In the genomic region with DNA sequence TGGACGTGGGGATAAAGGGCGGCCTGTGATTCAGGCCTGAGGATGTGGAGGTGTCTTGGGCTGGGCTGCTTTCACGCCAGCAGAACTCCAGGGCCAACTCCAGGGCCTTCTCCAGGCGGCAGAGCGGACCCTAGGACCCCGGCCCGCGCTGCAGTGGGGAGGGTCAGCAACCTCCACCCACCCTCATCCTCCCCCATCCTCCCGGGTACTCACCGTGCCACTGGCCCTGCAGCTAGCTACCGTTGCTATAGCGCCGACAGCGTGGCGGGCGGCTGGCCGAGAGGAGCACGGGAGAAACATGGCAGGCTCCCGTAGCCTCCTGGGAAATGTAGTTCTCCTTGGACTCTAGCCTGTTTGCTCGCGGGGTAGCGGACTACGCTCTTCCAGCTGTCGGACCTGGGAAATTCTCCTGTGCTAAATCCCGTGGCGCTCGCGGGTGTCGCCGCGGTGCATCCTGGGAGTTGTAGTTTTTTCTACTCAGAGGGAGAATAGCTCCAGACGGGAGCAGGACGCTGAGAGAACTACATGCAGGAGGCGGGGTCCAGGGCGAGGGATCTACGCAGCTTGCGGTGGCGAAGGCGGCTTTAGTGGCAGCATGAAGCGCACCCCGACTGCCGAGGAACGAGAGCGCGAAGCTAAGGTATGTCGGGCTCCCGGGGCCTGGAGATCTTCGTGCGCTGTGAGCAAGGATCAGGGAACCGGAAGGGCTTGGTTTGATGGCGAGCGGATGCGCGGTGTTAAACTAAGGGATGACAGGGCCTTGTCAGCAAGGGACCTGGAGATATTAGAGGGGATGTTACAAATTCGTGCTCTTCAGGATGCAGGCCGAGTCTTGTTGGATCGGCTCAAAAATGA, we compare ENCODE assay signal across 8 cellular contexts. TPM values are rescaled to one million over a fixed set of nuclear protein-coding genes. Genes with fewer than 3 reads are reported as not detected.
DNase-seq lines count a peak whose midpoint lies in the region; ATAC-seq and TF ChIP-seq lines count a peak whose summit lies in the region.

A gene (plus strand): TSS at position 567 of the 855 bp plus-strand sequence.
A gene (minus strand): TSS at position 270 of the 855 bp plus-strand sequence. CDS start 3,136 bp downstream, outside the sequence.

- ATAC-seq in GM19395 (IDR thresholded peaks at IDR 0.05; ENCODE audit: unreplicated experiment) (peak; percentile 99), HG03565 (IDR thresholded peaks at IDR 0.05; ENCODE audit: unreplicated experiment) (peak; percentile 98)

- no peaks in the 10 kb centered on the region for H3K27me3 ChIP-seq in duodenal mucosa (ENCODE audit: control insufficient read depth in 1 of 2, insufficient read depth in 2 of 2, low read length in 2 of 2)

- H3K4me1 ChIP-seq in duodenal mucosa (ENCODE audit: control insufficient read depth in 1 of 2, insufficient read depth in 2 of 2, low read length in 2 of 2) = peaks cover 18 to 19% of the 10 kb centered on the region in 2 donors

- peaks cover 2 to 3% of the 10 kb centered on the region in 2 donors for H3K36me3 Mint-ChIP-seq in CD14-positive monocyte
- H3K36me3 Mint-ChIP-seq in activated CD4-positive, alpha-beta memory T cell treated with anti-CD3 and anti-CD28 coated beads for 36 hours = peaks cover 12% of the 10 kb centered on the region

- H3K27ac Mint-ChIP-seq in CD14-positive monocyte = peak within 1 kb of the TSS; percentile 83 to 97 (median 93)
- H3K27ac Mint-ChIP-seq in activated CD4-positive, alpha-beta memory T cell treated with anti-CD3 and anti-CD28 coated beads for 36 hours = peak within 1 kb of the TSS; percentile 91

- WGBS in lower leg skin, 2 donors = 0% methylated on average over 36 to 50 of the region's 57 CpGs

- no peaks in the 10 kb centered on the region for H3K36me3 ChIP-seq in duodenal mucosa (ENCODE audit: control insufficient read depth in 1 of 2, insufficient read depth in 2 of 2, low read length in 2 of 2)

- TF ChIP-seq CTCF in CD14-positive monocyte (IDR thresholded peaks at IDR 0.05) = no peak
- TF ChIP-seq CTCF in lower leg skin (IDR thresholded peaks at IDR 0.05) = no peak

- H3K4me3 ChIP-seq in duodenal mucosa (ENCODE audit: low read depth in 1 of 2, low read length in 2 of 2) = peak within 1 kb of the TSS; percentile 93 to 99
- H3K4me3 ChIP-seq in lower leg skin (ENCODE audit: low read depth, poor library complexity, severe bottlenecking) = peak within 1 kb of the TSS; percentile 45

- no peak within 1 kb of the TSS for H3K27ac ChIP-seq in duodenal mucosa (ENCODE audit: low read depth, low read length)

- peaks cover 31% of the 10 kb centered on the region for H3K4me1 Mint-ChIP-seq in CD14-positive monocyte
- H3K4me1 Mint-ChIP-seq in activated CD4-positive, alpha-beta memory T cell treated with anti-CD3 and anti-CD28 coated beads for 36 hours (ENCODE audit: low read depth) = peaks cover 34% of the 10 kb centered on the region

- H3K9ac ChIP-seq in duodenal mucosa (ENCODE audit: low read depth in 1 of 2, low read length in 2 of 2) = peak within 1 kb of the TSS; percentile 66 to 95

- peak; percentile 98 for DNase-seq in CD14-positive monocyte (ENCODE audit: low spot score)
- peak; percentile 98 for DNase-seq in NCI-H774 (lab: John Stamatoyannopoulos, UW)
- peak; percentile 99 for DNase-seq in activated CD4-positive, alpha-beta memory T cell treated with anti-CD3 and anti-CD28 coated beads for 36 hours
- peak; percentile 100 for DNase-seq in lower leg skin (ENCODE audit: low spot score in 2 of 2)
- DNase-seq in stimulated activated CD4-positive, alpha-beta T cell treated with anti-CD3 and anti-CD28 coated beads, Interleukin-4, amount 100 ng/mL, for 48 hours (ENCODE audit: low read depth in 2 of 2) = peak; percentile 98

- peaks cover 0 to 3% (median 0%) of the 10 kb centered on the region in 3 donors for H3K27me3 Mint-ChIP-seq in CD14-positive monocyte (ENCODE audit: low read depth in 3 of 3)
- H3K27me3 Mint-ChIP-seq in activated CD4-positive, alpha-beta memory T cell treated with anti-CD3 and anti-CD28 coated beads for 36 hours = no peaks in the 10 kb centered on the region

- POLR2A ChIA-PET in activated CD4-positive, alpha-beta memory T cell treated with anti-CD3 and anti-CD28 coated beads for 36 hours (lab: Charles Lee) = interaction anchor here (0.8 to 1.3 kb wide), 4 partner anchors 39 to 321 kb away, joined by 3 to 4 read pairs (median 3); a partner anchor contains a TSS

- CTCF ChIA-PET in activated CD4-positive, alpha-beta memory T cell treated with anti-CD3 and anti-CD28 coated beads for 36 hours (lab: Charles Lee) = interaction anchor here (0.9 to 1.6 kb wide), 4 partner anchors 40 to 200 kb away, joined by 3 to 7 read pairs (median 4); no protein-coding TSS in a partner anchor

- TF ChIP-seq POLR2A in lower leg skin (IDR thresholded peaks at IDR 0.05) = no peak

- H3K9me3 Mint-ChIP-seq in CD14-positive monocyte = peaks cover 0 to 2% (median 0%) of the 10 kb centered on the region in 7 donors
- no peaks in the 10 kb centered on the region for H3K9me3 Mint-ChIP-seq in activated CD4-positive, alpha-beta memory T cell treated with anti-CD3 and anti-CD28 coated beads for 36 hours

- intact Hi-C loops in CD14-positive monocyte (cut with micrococcal nuclease) (loop anchor here in 1 of 2 donors (10.0 kb wide), 1 partner anchor 1231 kb away; a partner anchor contains a TSS), lower leg skin (cut with DNase I; ENCODE audit: low total_unique reads) (no loop called here)
- intact Hi-C loops in activated CD4-positive, alpha-beta memory T cell treated with anti-CD3 and anti-CD28 coated beads for 36 hours (cut with micrococcal nuclease) = loop anchor here (1.0 to 5.0 kb wide), 7 partner anchors 40 to 1223 kb away; a partner anchor contains a TSS

- H3K9me3 ChIP-seq in duodenal mucosa (ENCODE audit: control insufficient read depth in 1 of 2, low read length in 2 of 2) = no peaks in the 10 kb centered on the region

- H3K4me3 Mint-ChIP-seq in CD14-positive monocyte = peak within 1 kb of the TSS; percentile 98 to 99
- peak within 1 kb of the TSS; percentile 99 for H3K4me3 Mint-ChIP-seq in activated CD4-positive, alpha-beta memory T cell treated with anti-CD3 and anti-CD28 coated beads for 36 hours

RNA-seq across cellular contexts. Expression of the first gene that starts in this region (rescaled TPM):
- 10 to 100 TPM; 37.7 to 51.0 TPM for polyA plus RNA-seq in CD14-positive monocyte
- 10 to 100 TPM; 50.7 to 53.1 TPM for total RNA-seq in activated CD4-positive, alpha-beta memory T cell treated with anti-CD3 and anti-CD28 coated beads for 36 hours
- total RNA-seq in lower leg skin = 10 to 100 TPM; 61.2 to 88.2 (median 64.1) TPM

RNA-seq across cellular contexts. Expression of the second gene that starts in this region (rescaled TPM):
- polyA plus RNA-seq in CD14-positive monocyte = under 1 TPM in 1 of 2 donors, not detected in 1; 0.18 TPM
- 1 to 10 TPM; 6.2 to 6.5 TPM for total RNA-seq in activated CD4-positive, alpha-beta memory T cell treated with anti-CD3 and anti-CD28 coated beads for 36 hours
- total RNA-seq in lower leg skin = 1 to 10 TPM; 1.2 to 6.1 (median 2.3) TPM
